ENCODE assay signal across 1 cellular context in the genomic region with DNA sequence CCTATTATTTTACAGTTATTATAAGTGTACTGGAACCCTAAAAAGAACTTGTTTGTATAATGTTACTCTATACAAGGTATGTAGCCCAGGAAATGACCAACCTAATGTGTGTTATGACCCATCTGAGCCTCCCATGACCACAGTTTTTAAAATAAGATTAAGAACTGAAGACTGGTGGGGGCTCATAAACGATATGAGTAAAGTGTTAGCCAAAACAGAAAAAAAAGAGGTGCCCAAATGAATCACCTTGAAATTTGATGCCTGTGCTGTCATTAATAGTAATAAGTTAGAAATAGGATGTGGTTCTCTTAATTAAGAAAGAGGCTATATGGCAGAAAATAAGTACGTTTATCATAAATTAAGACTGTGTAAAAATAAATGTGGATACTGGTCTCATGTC. TPM values are rescaled to one million over a fixed set of nuclear protein-coding genes. Genes with fewer than 3 reads are reported as not detected.
"Had no signal": no experiment of that assay in that cellular context is flagged by ENCODE, and none has a peak within 500 bp of the region (broad histone marks: within the 10 kb centered on the region; RNA-seq: fewer than 3 reads in every experiment).

No MANE protein-coding gene starts in this region.

RNA-seq across cellular contexts. Expression of gene SAMD3, which starts 42.8 kb away (rescaled TPM):
- total RNA-seq: G401 had no signal
